31 cellular contexts compared by ENCODE assay signal in the genomic region with DNA sequence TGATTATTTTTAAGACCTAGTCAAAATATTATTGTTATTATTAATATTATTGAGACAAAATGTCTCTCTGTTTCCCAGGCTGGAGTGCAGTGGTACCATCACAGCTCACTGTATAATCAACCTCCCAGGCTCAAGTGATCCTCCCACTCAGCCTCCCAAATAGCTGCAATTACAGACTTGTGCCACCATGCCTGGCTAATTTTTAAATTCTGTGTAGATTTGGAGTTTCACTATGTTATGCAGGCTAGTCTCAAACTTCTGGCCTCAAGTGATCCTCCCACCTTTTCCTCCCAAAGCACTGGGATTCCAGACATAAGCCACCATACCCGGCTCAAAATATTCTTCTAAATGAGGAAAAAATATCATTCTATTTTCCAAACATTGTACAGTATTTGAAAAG. TPM values are rescaled to one million over a fixed set of nuclear protein-coding genes. Genes with fewer than 3 reads are reported as not detected.
A peak's percentile ranks its signal among the peaks of the same experiment; 100 is the strongest.
DNase-seq lines count a peak whose midpoint lies in the region; ATAC-seq, FAIRE-seq and TF ChIP-seq lines count a peak whose summit lies in the region.
"Had no signal": no experiment of that assay in that cellular context is flagged by ENCODE, and none has a peak within 500 bp of the region (broad histone marks: within the 10 kb centered on the region; RNA-seq: fewer than 3 reads in every experiment).

No MANE protein-coding gene starts in this region.

- H2AFZ ChIP-seq in GM12878 (ENCODE audit: control insufficient read depth, low read depth, low read length), result no peak overlapping the region
- H2AFZ ChIP-seq: PC-9 had no signal

- CTCF ChIA-PET in GM12878 (lab: Yijun Ruan, JAX), result no interaction called here

- RAD21 ChIA-PET in GM12878 (lab: Charles Lee; ENCODE audit: unreplicated experiment), result no interaction called here

- no peak for TF ChIP-seq CTCF in GM12878 (IDR thresholded peaks at IDR 0.05 in 2 of 3, conservative IDR thresholded peaks at IDR 0.05 in 1 of 3; ENCODE audit: control insufficient read depth in 2 of 3, extremely low read depth in 1 of 3, insufficient read depth in 1 of 3, low read depth in 3 of 3, low read length in 3 of 3)

- H3K9me3 ChIP-seq in GM12878 (replicated peaks; ENCODE audit: control insufficient read depth, insufficient read depth, low read length), result no peaks in the 10 kb centered on the region
- H3K9me3 ChIP-seq: pancreas had no signal

- DNase-seq in DMS53 (lab: John Stamatoyannopoulos, UW) (peak; percentile 33), DMS53 treated with DMSO at 0.1 percent for 48 hours (lab: John Stamatoyannopoulos, UW; ENCODE audit: unreplicated experiment) (no peak), GM12878 (ENCODE audit: low read depth, low spot score) (no peak), left kidney (ENCODE audit: low read depth, low spot score) (peak; percentile 7), NCI-H2081 treated with DMSO at 0.1 percent for 48 hours (lab: John Stamatoyannopoulos, UW) (no peak), NCI-H2081 (lab: John Stamatoyannopoulos, UW) (no peak)
- DNase-seq in natural killer cell treated with Interleukin-12 subunit alpha and Interleukin-12 subunit beta and Interleukin-15 and Interleukin-18, amount 100 ng/mL, for 72 hours (ENCODE audit: low spot score), result no peak
- DNase-seq: activated CD4-positive, alpha-beta T cell treated with anti-CD3 and anti-CD28 coated beads, Interleukin-2, amount 50 U/mL, for 48 hours; activated CD4-positive, CD25-positive, alpha-beta regulatory T cell treated with anti-CD3 and anti-CD28 coated beads, Interleukin-2, amount 50 U/mL, for 72 hours; activated naive CD4-positive, alpha-beta T cell; activated naive CD8-positive, alpha-beta T cell treated with anti-CD3 and anti-CD28 coated beads, Interleukin-2, amount 50 U/mL, for 24 hours; activated T-cell treated with anti-CD3 and anti-CD28 coated beads, Interleukin-2, amount 50 U/mL, for 48 hours; COR-L47; dorsolateral prefrontal cortex; GDM1; H7; immature natural killer cell; left colon; NCI-H524; pancreas; PC-9; SHP77; small intestine; stimulated activated naive B cell treated with anti-CD40 and anti-IgM and Interleukin-4, amounts not matched to agents 10 μg/mL and 1 μg/mL and 100 μg/mL, for 72 hours; substantia nigra; trophoblast cell had no signal

- no peak for FAIRE-seq in GM12878 (lab: Jason Lieb, UNC)
- FAIRE-seq: pancreas, small intestine had no signal

- H3K27me3 Mint-ChIP-seq in natural killer cell treated with Interleukin-12 subunit alpha and Interleukin-12 subunit beta and Interleukin-15 and Interleukin-18, amount 100 ng/mL, for 72 hours, result no peaks in the 10 kb centered on the region
- H3K27me3 Mint-ChIP-seq: activated naive CD8-positive, alpha-beta T cell treated with anti-CD3 and anti-CD28 coated beads, Interleukin-2, amount 50 U/mL, for 24 hours; central memory CD8-positive, alpha-beta T cell; memory B cell; stimulated activated naive B cell treated with anti-CD40 and anti-IgM and Interleukin-4, amounts not matched to agents 10 μg/mL and 1 μg/mL and 100 μg/mL, for 72 hours had no signal

- H3K4me2 ChIP-seq in GM12878 (ENCODE audit: control insufficient read depth, insufficient read depth), result no peak overlapping the region
- H3K4me2 ChIP-seq: PC-9 had no signal

- H3K27ac ChIP-seq in GM12878 (ENCODE audit: control insufficient read depth, insufficient read depth), result no peak overlapping the region
- H3K27ac ChIP-seq: 22Rv1, C4-2B, dorsolateral prefrontal cortex, pancreas, PC-9 had no signal

- no peak overlapping the region for H3K4me3 Mint-ChIP-seq in natural killer cell treated with Interleukin-12 subunit alpha and Interleukin-12 subunit beta and Interleukin-15 and Interleukin-18, amount 100 ng/mL, for 72 hours
- H3K4me3 Mint-ChIP-seq: activated naive CD8-positive, alpha-beta T cell treated with anti-CD3 and anti-CD28 coated beads, Interleukin-2, amount 50 U/mL, for 24 hours; central memory CD8-positive, alpha-beta T cell; immature natural killer cell; memory B cell; stimulated activated naive B cell treated with anti-CD40 and anti-IgM and Interleukin-4, amounts not matched to agents 10 μg/mL and 1 μg/mL and 100 μg/mL, for 72 hours had no signal

- WGBS in GM12878 (ENCODE audit: insufficient coverage, insufficient replicate concordance, low lambda C conversion rate, missing lambda C conversion rate), result 100% methylated on average over 1 of the region's 1 CpG

- peaks cover 24% of the 10 kb centered on the region for H3K36me3 Mint-ChIP-seq in natural killer cell treated with Interleukin-12 subunit alpha and Interleukin-12 subunit beta and Interleukin-15 and Interleukin-18, amount 100 ng/mL, for 72 hours

- H3K4me3 ChIP-seq in GM12878, result no peak overlapping the region
- H3K4me3 ChIP-seq: dorsolateral prefrontal cortex, pancreas, PC-9 had no signal

- intact Hi-C loops in GM12878 (cut with micrococcal nuclease; ENCODE audit: unreplicated experiment), result no loop called here

- POLR2A ChIA-PET in GM12878 (lab: Charles Lee), result no interaction called here

- no peak overlapping the region for H3K27ac Mint-ChIP-seq in natural killer cell treated with Interleukin-12 subunit alpha and Interleukin-12 subunit beta and Interleukin-15 and Interleukin-18, amount 100 ng/mL, for 72 hours
- H3K27ac Mint-ChIP-seq: activated naive CD8-positive, alpha-beta T cell treated with anti-CD3 and anti-CD28 coated beads, Interleukin-2, amount 50 U/mL, for 24 hours; immature natural killer cell; memory B cell; stimulated activated naive B cell treated with anti-CD40 and anti-IgM and Interleukin-4, amounts not matched to agents 10 μg/mL and 1 μg/mL and 100 μg/mL, for 72 hours had no signal

- H4K20me1 ChIP-seq in GM12878 (ENCODE audit: control insufficient read depth, insufficient read depth), result no peaks in the 10 kb centered on the region

- H3K79me2 ChIP-seq in GM12878 (ENCODE audit: control insufficient read depth, insufficient read depth, low read length), result no peaks in the 10 kb centered on the region

- no peaks in the 10 kb centered on the region for H3K36me3 ChIP-seq in GM12878 (ENCODE audit: control insufficient read depth in 2 of 2, insufficient read depth in 2 of 2, low read length in 1 of 2)

- SMC1A ChIA-PET in GM12878 (lab: Charles Lee; ENCODE audit: uncharacterized antibody, unreplicated experiment), result interaction anchor here (0.7 to 1.2 kb wide), 2 partner anchors 11 to 353 kb away, joined by 3 read pairs; no protein-coding TSS in a partner anchor

- no peak for TF ChIP-seq POLR2A in GM12878 (IDR thresholded peaks at IDR 0.05; ENCODE audit: low read depth, low read length)

- H3K27me3 ChIP-seq in GM12878 (replicated peaks in 1 of 2; ENCODE audit: control insufficient read depth in 2 of 2, insufficient read depth in 2 of 2, low read length in 1 of 2), result no peaks in the 10 kb centered on the region
- H3K27me3 ChIP-seq: dorsolateral prefrontal cortex, pancreas had no signal

- H3K4me1 ChIP-seq in GM12878 (ENCODE audit: control insufficient read depth, insufficient read depth, low read length), result no peaks in the 10 kb centered on the region
- H3K4me1 ChIP-seq: pancreas had no signal

- peaks cover 3% of the 10 kb centered on the region for H3K9me3 Mint-ChIP-seq in natural killer cell treated with Interleukin-12 subunit alpha and Interleukin-12 subunit beta and Interleukin-15 and Interleukin-18, amount 100 ng/mL, for 72 hours
- H3K9me3 Mint-ChIP-seq: central memory CD8-positive, alpha-beta T cell had no signal

- BruUV-seq in GM12878 (replicated peaks; lab: Mats Ljungman, UMichigan), result no TSS peak

- no peak for TF ChIP-seq EP300 in GM12878 (IDR thresholded peaks at IDR 0.05; ENCODE audit: borderline replicate concordance in 1 of 2, control insufficient read depth in 1 of 2, low read depth in 2 of 2, low read length in 2 of 2)

- H3K9ac ChIP-seq in GM12878 (ENCODE audit: control insufficient read depth, insufficient read depth, low read length), result no peak overlapping the region

- peak; percentile 65 for ATAC-seq in HG02938 (IDR thresholded peaks at IDR 0.05; ENCODE audit: unreplicated experiment)
- ATAC-seq in GM12878, result peak; percentile 49; the same call in 2 of the 3 replicates
- ATAC-seq in natural killer cell treated with Interleukin-12 subunit alpha and Interleukin-12 subunit beta and Interleukin-15 and Interleukin-18, amount 100 ng/mL, for 72 hours, result no peak
- ATAC-seq: activated naive CD8-positive, alpha-beta T cell treated with anti-CD3 and anti-CD28 coated beads, Interleukin-2, amount 50 U/mL, for 24 hours; left colon; pancreas; stimulated activated naive B cell treated with anti-CD40 and anti-IgM and Interleukin-4, amounts not matched to agents 10 μg/mL and 1 μg/mL and 100 μg/mL, for 72 hours had no signal

- in situ Hi-C loops in GM12878 (cut with MboI), result no loop called here

- TF ChIP-seq RAD21 in GM12878 (IDR thresholded peaks at IDR 0.05; ENCODE audit: insufficient read depth, low read depth, low read length), result no peak

- H3K4me1 Mint-ChIP-seq in natural killer cell treated with Interleukin-12 subunit alpha and Interleukin-12 subunit beta and Interleukin-15 and Interleukin-18, amount 100 ng/mL, for 72 hours (ENCODE audit: low read depth in 2 of 2), result peaks cover 0 to 3% of the 10 kb centered on the region in 2 donors
- H3K4me1 Mint-ChIP-seq: activated naive CD8-positive, alpha-beta T cell treated with anti-CD3 and anti-CD28 coated beads, Interleukin-2, amount 50 U/mL, for 24 hours; central memory CD8-positive, alpha-beta T cell; immature natural killer cell; memory B cell; stimulated activated naive B cell treated with anti-CD40 and anti-IgM and Interleukin-4, amounts not matched to agents 10 μg/mL and 1 μg/mL and 100 μg/mL, for 72 hours had no signal

TF ChIP-seq in GM12878, 131 proteins besides CTCF, POLR2A, EP300 and RAD21 (continues in another document):
- no peak for TF ChIP-seq POLR2AphosphoS5 (IDR thresholded peaks at IDR 0.05; ENCODE audit: low read length)

RNA-seq across cellular contexts. Expression of a gene that starts 37.0 kb away (rescaled TPM):
- 35.3 and 36.0 TPM in 2 replicates for total RNA-seq in GM12878 (2013; cell fraction: nucleolus; rRNA removed)
- total RNA-seq in GM12878 (2014; rRNA removed) (5.1 and 6.8 TPM in 2 replicates), GM12878 (2014; rRNA removed; fragmentation: Illumina TruSeq; extraction: Trizol) (3.3 and 4.4 TPM in 2 replicates), GM12878 (2021) (6.1 and 7.2 TPM in 2 replicates)
- 4.5 TPM for polyA plus RNA-seq in GM12878 (2011; ENCODE audit: low read depth)
- polyA plus RNA-seq in GM12878 (2011; rRNA removed) (11.7 and 22.0 TPM in 2 replicates), GM12878 (2014; fragmentation: Illumina TruSeq; extraction: Trizol) (5.2 and 7.7 TPM in 2 replicates), GM12878 (2014; fragmentation: Nextera tagmentation; extraction: Ambion mirVana) (1 to 10 TPM; 1.4 to 2.0 TPM), GM12878 (2014; rRNA removed) (2.8 and 5.2 TPM in 2 replicates), GM12878 (2016; fragmentation: Nextera tagmentation; extraction: Ambion mirVana) (10 to 100 TPM in 1 of 2 experiments, 1 to 10 TPM in 1; 8.9 to 12.5 TPM)
- 5.3 and 6.9 TPM in 2 replicates for polyA plus RNA-seq in GM12878 (2011; cell fraction: cytosol; rRNA removed)
- polyA plus RNA-seq in GM12878 (2011; cell fraction: nucleus; rRNA removed), result 10.0 and 12.4 TPM in 2 replicates
- polyA plus RNA-seq in GM12878 (2012), result 3.8 and 6.3 TPM in 2 replicates
- polyA minus RNA-seq in GM12878 (2011; rRNA and poly(A)+ RNA removed), result 13.3 and 19.7 TPM in 2 replicates
- polyA minus RNA-seq in GM12878 (2011; cell fraction: cytosol; rRNA and poly(A)+ RNA removed), result 3.8 and 3.9 TPM in 2 replicates
- polyA minus RNA-seq in GM12878 (2011; cell fraction: nucleus; rRNA and poly(A)+ RNA removed), result 10.2 and 19.0 TPM in 2 replicates
- total RNA-seq in natural killer cell treated with Interleukin-12 subunit alpha and Interleukin-12 subunit beta and Interleukin-15 and Interleukin-18, amount 100 ng/mL, for 72 hours, result 10 to 100 TPM; 13.6 to 17.2 TPM

Comparison
In these comparisons a context has a peak if more than half of its experiments do, and no peak if none do; other contexts are left out.
1. DNase-seq: peak in DMS53 (single experiment) and left kidney (single experiment); none in DMS53 treated with DMSO at 0.1 percent for 48 hours (single experiment), GM12878 (single experiment), NCI-H2081 treated with DMSO at 0.1 percent for 48 hours (single experiment), NCI-H2081 (0 of 2) and natural killer cell treated with Interleukin-12 subunit alpha and Interleukin-12 subunit beta and Interleukin-15 and Interleukin-18, amount 100 ng/mL, for 72 hours (single experiment).
2. ATAC-seq: peak in HG02938 (single experiment) and GM12878 (single experiment); none in natural killer cell treated with Interleukin-12 subunit alpha and Interleukin-12 subunit beta and Interleukin-15 and Interleukin-18, amount 100 ng/mL, for 72 hours (0 of 2).